ENCODE assay signal across 9 cellular contexts in the genomic region with DNA sequence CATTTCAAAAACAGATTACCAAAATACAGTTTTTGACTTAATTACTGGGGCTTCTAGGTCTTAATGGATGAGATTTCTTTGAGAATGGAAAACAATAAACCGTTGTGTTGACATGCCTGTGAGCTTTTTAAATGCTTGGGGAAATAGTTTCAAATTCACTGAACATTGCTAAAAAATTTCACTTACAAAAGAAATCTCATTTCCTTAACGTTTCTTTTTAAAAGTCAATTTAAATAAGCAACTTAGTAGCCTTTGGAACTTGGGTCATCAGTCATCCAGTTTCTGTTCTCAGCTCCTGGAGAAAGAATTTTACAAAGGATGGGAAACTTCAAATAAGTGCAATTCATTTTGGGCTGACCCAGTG. TPM values are rescaled to one million over a fixed set of nuclear protein-coding genes. Genes with fewer than 3 reads are reported as not detected.
DNase-seq lines count a peak whose midpoint lies in the region; ATAC-seq, FAIRE-seq and TF ChIP-seq lines count a peak whose summit lies in the region.
"Had no signal": no experiment of that assay in that cellular context is flagged by ENCODE, and none has a peak within 500 bp of the region (broad histone marks: within the 10 kb centered on the region; RNA-seq: fewer than 3 reads in every experiment).

No MANE protein-coding gene starts in this region.

- no peak for DNase-seq in activated CD4-positive, alpha-beta T cell treated with anti-CD3 and anti-CD28 coated beads for 36 hours
- no peak for DNase-seq in activated CD4-positive, alpha-beta T cell treated with anti-CD3 and anti-CD28 coated beads for 1 hour
- DNase-seq in activated naive CD8-positive, alpha-beta T cell treated with anti-CD3 and anti-CD28 coated beads, Interleukin-2, amount 50 U/mL, for 24 hours: no peak
- DNase-seq in substantia nigra (lab: John Stamatoyannopoulos, UW) (no peak), MV-4-11 (lab: John Stamatoyannopoulos, UW) (no peak), NCI-H526 (lab: John Stamatoyannopoulos, UW) (no peak), kidney (no peak)
- DNase-seq: NCI-H510A had no signal

- CTCF ChIA-PET in activated CD4-positive, alpha-beta T cell treated with anti-CD3 and anti-CD28 coated beads for 36 hours (lab: Charles Lee): interaction anchor here (0.8 to 1.5 kb wide), 3 partner anchors 16 to 253 kb away, joined by 3 read pairs; no protein-coding TSS in a partner anchor

- ATAC-seq in activated CD4-positive, alpha-beta T cell treated with anti-CD3 and anti-CD28 coated beads for 36 hours: no peak
- no peak for ATAC-seq in activated naive CD8-positive, alpha-beta T cell treated with anti-CD3 and anti-CD28 coated beads, Interleukin-2, amount 50 U/mL, for 24 hours

- peak overlapping the region; percentile 93 for H3K4me3 Mint-ChIP-seq in activated CD4-positive, alpha-beta T cell treated with anti-CD3 and anti-CD28 coated beads for 36 hours
- peak overlapping the region; percentile 93 for H3K4me3 Mint-ChIP-seq in activated naive CD8-positive, alpha-beta T cell treated with anti-CD3 and anti-CD28 coated beads, Interleukin-2, amount 50 U/mL, for 24 hours

- H3K4me1 ChIP-seq in kidney (ENCODE audit: control insufficient read depth in 1 of 2, insufficient read depth in 1 of 2, low read depth in 1 of 2, low read length in 2 of 2): peaks cover 28 to 33% of the 10 kb centered on the region in 2 donors

- FAIRE-seq in kidney (lab: Jason Lieb, UNC): no peak

- no peak for TF ChIP-seq CTCF in kidney (IDR thresholded peaks at IDR 0.05; ENCODE audit: borderline replicate concordance, extremely low read depth, insufficient read depth)

- H3K4me3 ChIP-seq in kidney (ENCODE audit: low read length in 2 of 2): peak overlapping the region in 1 of 2 donors; percentile 89

- no peaks in the 10 kb centered on the region for H3K27me3 ChIP-seq in layer of hippocampus (ENCODE audit: control insufficient read depth, insufficient read depth, low read length)

- no peaks in the 10 kb centered on the region for H3K36me3 ChIP-seq in kidney (ENCODE audit: control insufficient read depth in 1 of 2, insufficient read depth in 2 of 2, low read length in 2 of 2)

- H3K27ac ChIP-seq in layer of hippocampus (ENCODE audit: low read depth, low read length) (peak overlapping the region; percentile 100), substantia nigra (ENCODE audit: low read depth, low read length, poor library complexity, severe bottlenecking) (peak overlapping the region; percentile 100), kidney (ENCODE audit: low read depth in 2 of 2, low read length in 2 of 2) (peak overlapping the region in 1 of 2 donors; percentile 100)

- no peak overlapping the region for H3K9ac ChIP-seq in kidney (ENCODE audit: low read length in 2 of 2)

- peaks cover 58% of the 10 kb centered on the region for H3K36me3 Mint-ChIP-seq in activated CD4-positive, alpha-beta T cell treated with anti-CD3 and anti-CD28 coated beads for 36 hours (ENCODE audit: low read depth)
- H3K36me3 Mint-ChIP-seq in activated naive CD8-positive, alpha-beta T cell treated with anti-CD3 and anti-CD28 coated beads, Interleukin-2, amount 50 U/mL, for 24 hours (ENCODE audit: low read depth): peaks cover 58% of the 10 kb centered on the region

- POLR2A ChIA-PET in activated CD4-positive, alpha-beta T cell treated with anti-CD3 and anti-CD28 coated beads for 36 hours (lab: Charles Lee): interaction anchor here (0.7 to 1.4 kb wide), 3 partner anchors 28 to 614 kb away, joined by 4 to 5 read pairs (median 4); no protein-coding TSS in a partner anchor

- peak overlapping the region; percentile 100 for H3K27ac Mint-ChIP-seq in activated CD4-positive, alpha-beta T cell treated with anti-CD3 and anti-CD28 coated beads for 36 hours
- peak overlapping the region; percentile 98 for H3K27ac Mint-ChIP-seq in activated naive CD8-positive, alpha-beta T cell treated with anti-CD3 and anti-CD28 coated beads, Interleukin-2, amount 50 U/mL, for 24 hours

- intact Hi-C loops in activated CD4-positive, alpha-beta T cell treated with anti-CD3 and anti-CD28 coated beads for 36 hours (cut with DNase I, micrococcal nuclease): loop anchor here (1.0 kb wide), 2 partner anchors 14 to 74 kb away; no protein-coding TSS in a partner anchor
- intact Hi-C loops in kidney (cut with DNase I): no loop called here

- H3K4me1 Mint-ChIP-seq in activated CD4-positive, alpha-beta T cell treated with anti-CD3 and anti-CD28 coated beads for 36 hours: peaks cover 58% of the 10 kb centered on the region
- peaks cover 62% of the 10 kb centered on the region for H3K4me1 Mint-ChIP-seq in activated naive CD8-positive, alpha-beta T cell treated with anti-CD3 and anti-CD28 coated beads, Interleukin-2, amount 50 U/mL, for 24 hours

- H3K9me3 Mint-ChIP-seq in activated CD4-positive, alpha-beta T cell treated with anti-CD3 and anti-CD28 coated beads for 36 hours (ENCODE audit: low read depth): no peaks in the 10 kb centered on the region
- H3K9me3 Mint-ChIP-seq in activated naive CD8-positive, alpha-beta T cell treated with anti-CD3 and anti-CD28 coated beads, Interleukin-2, amount 50 U/mL, for 24 hours: no peaks in the 10 kb centered on the region

- H3K9me3 ChIP-seq in kidney (ENCODE audit: control insufficient read depth in 1 of 2, low read length in 2 of 2): no peaks in the 10 kb centered on the region

- H3K27me3 Mint-ChIP-seq in activated CD4-positive, alpha-beta T cell treated with anti-CD3 and anti-CD28 coated beads for 36 hours: no peaks in the 10 kb centered on the region
- H3K27me3 Mint-ChIP-seq in activated naive CD8-positive, alpha-beta T cell treated with anti-CD3 and anti-CD28 coated beads, Interleukin-2, amount 50 U/mL, for 24 hours: peaks cover 2% of the 10 kb centered on the region

RNA-seq across cellular contexts. Expression of a gene that starts 4.4 kb away (rescaled TPM):
- total RNA-seq in activated CD4-positive, alpha-beta T cell treated with anti-CD3 and anti-CD28 coated beads for 36 hours: 100 to 1,000 TPM in 1 of 2 experiments, 10 to 100 TPM in 1; 88.6 to 128 TPM
- total RNA-seq in kidney: 55.2 TPM
- 5.7 TPM for polyA plus RNA-seq in kidney (ENCODE audit: insufficient read depth, low read depth, low replicate concordance)

RNA-seq across cellular contexts. Expression of a gene that starts 21.5 kb away (rescaled TPM):
- 100 to 1,000 TPM; 143 to 156 TPM for total RNA-seq in activated CD4-positive, alpha-beta T cell treated with anti-CD3 and anti-CD28 coated beads for 36 hours
- 49.4 TPM for total RNA-seq in kidney
- 39.5 TPM for polyA plus RNA-seq in kidney (ENCODE audit: insufficient read depth, low read depth, low replicate concordance)
